In the genomic region with DNA sequence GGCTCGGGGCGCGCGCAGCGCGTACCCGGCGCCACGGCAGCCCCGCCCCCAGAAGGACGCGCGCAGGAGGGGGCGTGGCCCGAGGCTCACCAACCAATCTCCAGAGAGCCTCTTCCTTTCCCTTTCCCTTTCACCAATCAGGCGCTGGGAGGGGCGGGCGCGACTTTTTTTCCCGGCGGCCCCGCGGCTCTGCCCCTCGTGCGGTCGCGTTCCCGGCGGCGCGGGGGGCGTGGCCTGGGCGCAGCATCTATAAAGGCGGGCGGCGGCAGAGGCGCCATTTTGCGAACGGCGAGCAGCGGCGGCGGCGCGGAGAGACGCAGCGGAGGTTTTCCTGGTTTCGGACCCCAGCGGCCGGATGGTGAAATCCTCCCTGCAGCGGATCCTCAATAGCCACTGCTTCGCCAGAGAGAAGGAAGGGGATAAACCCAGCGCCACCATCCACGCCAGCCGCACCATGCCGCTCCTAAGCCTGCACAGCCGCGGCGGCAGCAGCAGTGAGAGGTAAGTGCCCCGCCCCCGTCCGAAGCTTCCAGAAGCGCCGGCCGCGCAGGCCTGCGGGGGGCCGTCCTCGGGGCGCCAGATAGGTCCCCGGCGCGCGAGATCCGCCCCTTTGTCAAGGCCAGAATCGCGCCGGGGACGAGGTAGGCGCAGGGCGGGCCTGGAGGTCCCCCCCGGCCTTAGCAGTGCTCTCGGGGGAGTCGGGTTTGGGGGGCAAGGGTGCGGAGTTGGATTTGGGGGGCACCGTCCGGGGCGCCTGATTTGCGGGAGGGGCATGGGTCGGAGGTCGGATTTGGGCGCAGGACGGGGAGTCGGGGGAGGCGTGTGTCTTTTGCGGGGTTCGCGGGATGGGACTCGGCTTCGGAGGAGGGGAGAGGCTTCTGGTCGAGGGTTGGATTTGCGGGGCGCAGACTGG, we compare ENCODE assay signal across 1 cellular context.
TF ChIP-seq lines count a peak whose summit lies in the region.

No MANE protein-coding gene starts in this region.

TF ChIP-seq in HCT116, 20 proteins besides CTCF, POLR2A, EP300 and RAD21 (continued from another document):
- TF ChIP-seq CBX3 (IDR thresholded peaks at IDR 0.05; ENCODE audit: low read depth), result no peak; the same call in 1 of the 2 replicates
- peak; percentile 97 for TF ChIP-seq SIN3A (IDR thresholded peaks at IDR 0.05; ENCODE audit: low read depth)
- TF ChIP-seq EZH2 (IDR thresholded peaks at IDR 0.05), result no peak
- no peak for TF ChIP-seq REST (IDR thresholded peaks at IDR 0.05; ENCODE audit: low read depth)
- TF ChIP-seq YY1 (IDR thresholded peaks at IDR 0.05; ENCODE audit: extremely low read depth, insufficient replicate concordance, low read depth, low read length), result peak; percentile 98
- TF ChIP-seq FOSL1 (IDR thresholded peaks at IDR 0.05; ENCODE audit: low read depth), result no peak
TF ChIP-seq in HCT116: peak in this region for 9.
